9 cellular contexts compared by ENCODE assay signal in the genomic region with DNA sequence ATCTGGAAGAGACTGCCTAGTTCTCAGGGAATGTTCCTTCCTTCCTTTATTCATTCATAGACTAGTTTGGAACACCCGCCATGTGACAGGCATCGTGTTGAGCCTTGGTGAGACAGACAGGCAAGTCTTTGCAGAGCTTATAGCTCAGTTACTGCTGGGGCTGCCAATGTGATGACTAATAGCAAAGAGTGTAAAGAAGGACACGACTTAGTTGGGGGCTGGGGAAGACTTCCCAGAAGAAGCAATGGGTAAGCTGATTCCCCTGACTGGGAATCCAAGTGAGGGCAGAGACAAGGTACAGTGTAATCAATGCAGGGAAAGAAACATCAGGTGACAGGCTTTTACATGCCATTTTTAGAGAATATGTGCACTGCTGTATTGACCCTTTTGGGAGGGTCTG. TPM values are rescaled to one million over a fixed set of nuclear protein-coding genes. Genes with fewer than 3 reads are reported as not detected.
DNase-seq lines count a peak whose midpoint lies in the region; ATAC-seq and TF ChIP-seq lines count a peak whose summit lies in the region.
"Had no signal": no experiment of that assay in that cellular context is flagged by ENCODE, and none has a peak within 500 bp of the region (broad histone marks: within the 10 kb centered on the region; RNA-seq: fewer than 3 reads in every experiment).

No MANE protein-coding gene starts in this region.

- intact Hi-C loops in activated CD8-positive, alpha-beta T cell treated with anti-CD3 and anti-CD28 coated beads for 36 hours (cut with micrococcal nuclease) = loop anchor here (5.0 to 10.0 kb wide), 2 partner anchors 120 to 292 kb away; partner anchors contain the start of gene MAN1A2

- CTCF ChIA-PET in activated CD8-positive, alpha-beta T cell treated with anti-CD3 and anti-CD28 coated beads for 36 hours (lab: Charles Lee) = interaction anchor here (1.3 to 6.5 kb wide), 9 partner anchors 8 to 123 kb away, joined by 3 to 42 read pairs (median 22); partner anchors contain the start of gene TENT5C

- peak; percentile 57 for DNase-seq in AG20443 (ENCODE audit: low spot score)
- DNase-seq in HK-2 (ENCODE audit: unreplicated experiment) = peak; percentile 42
- DNase-seq in activated CD8-positive, alpha-beta T cell treated with anti-CD3 and anti-CD28 coated beads for 36 hours = peak; percentile 50
- peak; percentile 92 for DNase-seq in iris pigment epithelial cell (ENCODE audit: low read depth)
- no peak for DNase-seq in NCI-H146 (lab: John Stamatoyannopoulos, UW)
- DNase-seq in mesothelial cell of epicardium (ENCODE audit: low spot score in 2 of 2, unreplicated experiment in 2 of 2) = no peak
- no peak for DNase-seq in GM13977 (ENCODE audit: low spot score)

- peak overlapping the region; percentile 55 for H3K27ac Mint-ChIP-seq in activated CD8-positive, alpha-beta T cell treated with anti-CD3 and anti-CD28 coated beads for 36 hours
- H3K27ac Mint-ChIP-seq in mesothelial cell of epicardium = no peak overlapping the region

- ATAC-seq in activated CD8-positive, alpha-beta T cell treated with anti-CD3 and anti-CD28 coated beads for 36 hours = no peak
- no peak for ATAC-seq in GM21723 (IDR thresholded peaks at IDR 0.05; ENCODE audit: unreplicated experiment)

- POLR2A ChIA-PET in activated CD8-positive, alpha-beta T cell treated with anti-CD3 and anti-CD28 coated beads for 36 hours (lab: Charles Lee) = interaction anchor here (0.7 to 4.6 kb wide), 6 partner anchors 8 to 716 kb away, joined by 4 to 23 read pairs (median 12); partner anchors contain the start of gene TENT5C

- H3K36me3 Mint-ChIP-seq in activated CD8-positive, alpha-beta T cell treated with anti-CD3 and anti-CD28 coated beads for 36 hours (ENCODE audit: low read depth) = no peaks in the 10 kb centered on the region
- no peaks in the 10 kb centered on the region for H3K36me3 Mint-ChIP-seq in mesothelial cell of epicardium

- peaks cover 94% of the 10 kb centered on the region for H3K4me1 Mint-ChIP-seq in activated CD8-positive, alpha-beta T cell treated with anti-CD3 and anti-CD28 coated beads for 36 hours (ENCODE audit: low read depth)
- peaks cover 8% of the 10 kb centered on the region for H3K4me1 Mint-ChIP-seq in mesothelial cell of epicardium

- H3K4me3 Mint-ChIP-seq in activated CD8-positive, alpha-beta T cell treated with anti-CD3 and anti-CD28 coated beads for 36 hours = no peak overlapping the region
- H3K4me3 Mint-ChIP-seq in mesothelial cell of epicardium = no peak overlapping the region
- H3K4me3 Mint-ChIP-seq: neural crest cell had no signal

- H3K27me3 Mint-ChIP-seq in activated CD8-positive, alpha-beta T cell treated with anti-CD3 and anti-CD28 coated beads for 36 hours = peaks cover 20% of the 10 kb centered on the region
- H3K27me3 Mint-ChIP-seq in mesothelial cell of epicardium (ENCODE audit: low read depth) = peaks cover 12% of the 10 kb centered on the region

- peaks cover 2% of the 10 kb centered on the region for H3K9me3 Mint-ChIP-seq in activated CD8-positive, alpha-beta T cell treated with anti-CD3 and anti-CD28 coated beads for 36 hours
- peaks cover 3% of the 10 kb centered on the region for H3K9me3 Mint-ChIP-seq in mesothelial cell of epicardium
- H3K9me3 Mint-ChIP-seq: neural crest cell had no signal

- in situ Hi-C loops in GM13977 (cut with MboI; ENCODE audit: low pct_unique_long_range_greater_than_20kb, low sequenced_read_pairs, unreplicated experiment) = no loop called here

- no peak for TF ChIP-seq CTCF in activated CD8-positive, alpha-beta T cell treated with anti-CD3 and anti-CD28 coated beads for 36 hours (IDR thresholded peaks at IDR 0.05)
- TF ChIP-seq CTCF in mesothelial cell of epicardium (IDR thresholded peaks at IDR 0.05; ENCODE audit: unreplicated experiment) (no peak), GM13977 (IDR thresholded peaks at IDR 0.05; ENCODE audit: extremely low read depth, insufficient read depth, missing control alignments) (no peak)

RNA-seq across cellular contexts. Expression of gene TENT5C, which starts 51.2 kb away (rescaled TPM):
- total RNA-seq in activated CD8-positive, alpha-beta T cell treated with anti-CD3 and anti-CD28 coated beads for 36 hours = 10 to 100 TPM; 13.1 to 13.6 TPM
- 0.23 to 0.31 TPM (median 0.27 TPM) in 3 replicates for total RNA-seq in mesothelial cell of epicardium

Comparison
In these comparisons a context has a peak if more than half of its experiments do, and no peak if none do; other contexts are left out.
1. DNase-seq: peak in AG20443 (single experiment), HK-2 (single experiment), activated CD8-positive, alpha-beta T cell treated with anti-CD3 and anti-CD28 coated beads for 36 hours (single experiment) and iris pigment epithelial cell (single experiment); none in NCI-H146 (single experiment), mesothelial cell of epicardium (0 of 2) and GM13977 (single experiment).
2. RNA of gene TENT5C, which starts 51.2 kb away (total RNA-seq): 13.1 to 13.6 TPM in activated CD8-positive, alpha-beta T cell treated with anti-CD3 and anti-CD28 coated beads for 36 hours; 0.23 to 0.31 TPM in mesothelial cell of epicardium; every median in the first group is over 10 times any median in the second.